Comparison of ENCODE assay signal across 8 cellular contexts in the genomic region with DNA sequence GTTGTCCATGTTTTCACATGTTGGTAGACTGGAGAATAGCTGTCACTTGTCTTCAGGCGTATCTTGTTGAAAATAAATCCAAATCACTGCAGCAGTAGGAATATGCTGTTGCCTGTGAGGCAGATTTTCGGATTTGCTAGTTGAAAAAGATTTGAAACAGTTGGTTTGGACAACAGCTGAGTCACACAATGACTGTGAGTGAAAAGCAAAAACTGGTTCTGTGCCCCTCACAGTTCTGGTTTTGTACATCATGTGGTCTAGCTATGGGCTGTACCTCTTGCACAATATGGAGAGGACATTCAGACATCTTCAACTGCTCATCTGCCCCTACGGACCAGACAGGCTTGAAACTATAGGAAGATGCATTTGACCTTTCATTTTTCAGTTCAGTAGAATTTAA. TPM values are rescaled to one million over a fixed set of nuclear protein-coding genes. Genes with fewer than 3 reads are reported as not detected.
DNase-seq lines count a peak whose midpoint lies in the region; ATAC-seq, FAIRE-seq and TF ChIP-seq lines count a peak whose summit lies in the region.

No MANE protein-coding gene starts in this region.

- no peaks in the 10 kb centered on the region for H3K9me3 ChIP-seq in neutrophil

- H3K27me3 ChIP-seq in neutrophil, result no peaks in the 10 kb centered on the region

- H3K27ac ChIP-seq in epithelial cell of prostate (peak overlapping the region; percentile 89), neutrophil (peak overlapping the region; percentile 97)

- FAIRE-seq in GM12891 (lab: Jason Lieb, UNC), result no peak

- no peak for TF ChIP-seq CTCF in neutrophil (IDR thresholded peaks at IDR 0.05)

- no peak for ATAC-seq in GM18498 (IDR thresholded peaks at IDR 0.05; ENCODE audit: unreplicated experiment)

- no peak for TF ChIP-seq POLR2A in GM12891 (IDR thresholded peaks at IDR 0.05; ENCODE audit: low read depth, low read length)

- H3K36me3 ChIP-seq in neutrophil, result no peaks in the 10 kb centered on the region

- peaks cover 70 to 71% of the 10 kb centered on the region in 2 experiments for H3K4me1 ChIP-seq in neutrophil (ENCODE audit: control insufficient read depth in 1 of 2, insufficient read depth in 1 of 2, low read depth in 1 of 2, low read length in 1 of 2)

- DNase-seq in GM12891 (ENCODE audit: insufficient read length, low spot score), result no peak
- peak; percentile 56 for DNase-seq in SIG-M5 (lab: John Stamatoyannopoulos, UW)
- DNase-seq in epithelial cell of prostate (ENCODE audit: low read depth, low spot score), result no peak
- no peak for DNase-seq in COLO829 (ENCODE audit: low spot score)
- DNase-seq in NCI-H187 (lab: John Stamatoyannopoulos, UW), result no peak
- no peak for DNase-seq in NCI-H1092 (lab: John Stamatoyannopoulos, UW)

- H3K4me3 ChIP-seq in neutrophil (ENCODE audit: low read depth in 1 of 2, low read length in 1 of 2), result peak overlapping the region; percentile 90 to 97

TF ChIP-seq in GM12891, 5 proteins besides CTCF, POLR2A, EP300 and RAD21:
- TF ChIP-seq POU2F2 (IDR thresholded peaks at IDR 0.05; ENCODE audit: low read depth, low read length) (no peak), SPI1 (IDR thresholded peaks at IDR 0.05; ENCODE audit: low read depth, low read length) (no peak), POLR2AphosphoS5 (IDR thresholded peaks at IDR 0.05; ENCODE audit: low read depth, low read length) (no peak; the same call in 1 of the 2 replicates), PAX5 (IDR thresholded peaks at IDR 0.05; ENCODE audit: insufficient read depth, low read length, severe bottlenecking) (no peak), TAF1 (IDR thresholded peaks at IDR 0.05; ENCODE audit: low read depth, low read length) (0 out of 2 replicates have a peak, but pooled peaks have one; percentile 10)

RNA-seq across cellular contexts. Expression of a gene that starts 1.8 kb away (rescaled TPM):
- polyA plus RNA-seq in GM12891 (2012; ENCODE audit: low read depth, missing spikeins), result 202 TPM

RNA-seq across cellular contexts. Expression of a gene that starts 18.8 kb away (rescaled TPM):
- 12.0 TPM for polyA plus RNA-seq in GM12891 (2012; ENCODE audit: low read depth, missing spikeins)

RNA-seq across cellular contexts. Expression of a gene that starts 24.8 kb away (rescaled TPM):
- polyA plus RNA-seq in GM12891 (2012; ENCODE audit: low read depth, missing spikeins), result 46.6 TPM

RNA-seq across cellular contexts. Expression of a gene that starts 55.8 kb away (rescaled TPM):
- polyA plus RNA-seq in GM12891 (2012; ENCODE audit: low read depth, missing spikeins), result 202 TPM
